ENCODE assay signal across 8 cellular contexts in genomic region chr9:4666042-4666699, GRCh38. TPM values are rescaled to one million over a fixed set of nuclear protein-coding genes. Genes with fewer than 3 reads are reported as not detected.
DNase-seq lines count a peak whose midpoint lies in the region; ATAC-seq lines count a peak whose summit lies in the region.

Gene SPATA6L, minus strand, starts transcription at chr9:4666480. Its CDS starts 230 bp downstream, at chr9:4666250.

- ATAC-seq in esophagus mucosa (peak; percentile 47), GM19467 (IDR thresholded peaks at IDR 0.05; ENCODE audit: unreplicated experiment) (no peak)

- H3K4me1 ChIP-seq in mononuclear cell (ENCODE audit: insufficient read depth, low read length) = peaks cover 48% of the 10 kb centered on the region
- H3K4me1 ChIP-seq in stomach smooth muscle (ENCODE audit: control insufficient read depth, insufficient read depth, low read length) = peaks cover 16% of the 10 kb centered on the region

- H3K9me3 ChIP-seq in mononuclear cell (ENCODE audit: low read depth, low read length) = no peaks in the 10 kb centered on the region
- no peaks in the 10 kb centered on the region for H3K9me3 ChIP-seq in stomach smooth muscle (ENCODE audit: control insufficient read depth in 2 of 2, low read length in 2 of 2)

- H3K9ac ChIP-seq in stomach smooth muscle (ENCODE audit: low read length in 2 of 2) = peak within 1 kb of the TSS; percentile 64 to 68

- DNase-seq in CD1c-positive myeloid dendritic cell (ENCODE audit: extremely low spot score) (peak; percentile 66), H7 (peak; percentile 64), NCI-H748 treated with DMSO at 0.1 percent for 48 hours (lab: John Stamatoyannopoulos, UW) (peak; percentile 61)
- DNase-seq in activated T-cell treated with anti-CD3 and anti-CD28 coated beads, Interleukin-2, amount 50 U/mL, for 48 hours = peak; percentile 51 to 57

- H3K27ac ChIP-seq in stomach smooth muscle (ENCODE audit: low read length) = no peak within 1 kb of the TSS

- peak within 1 kb of the TSS; percentile 50 for H3K4me3 ChIP-seq in H7 (ENCODE audit: insufficient read depth, low read depth, low read length)
- H3K4me3 ChIP-seq in mononuclear cell (ENCODE audit: low read length) = peak within 1 kb of the TSS; percentile 28
- peak within 1 kb of the TSS; percentile 72 to 78 for H3K4me3 ChIP-seq in stomach smooth muscle (ENCODE audit: low read length in 2 of 2)

- H3K27me3 ChIP-seq in H7 (ENCODE audit: control insufficient read depth, insufficient read depth, low read length) (peaks cover 5% of the 10 kb centered on the region), mononuclear cell (ENCODE audit: insufficient read depth, low read length) (peaks cover 18% of the 10 kb centered on the region), stomach smooth muscle (ENCODE audit: control insufficient read depth in 1 of 2, insufficient read depth in 2 of 2, low read length in 2 of 2) (no peaks in the 10 kb centered on the region)

- H3K36me3 ChIP-seq in H7 (replicated peaks; ENCODE audit: control insufficient read depth, insufficient read depth, low read length) (no peaks in the 10 kb centered on the region), stomach smooth muscle (ENCODE audit: control insufficient read depth in 2 of 2, insufficient read depth in 2 of 2, low read length in 2 of 2) (no peaks in the 10 kb centered on the region)

RNA-seq across cellular contexts. Expression of gene SPATA6L, which starts in this region (rescaled TPM):
- total RNA-seq in H7 (2014; rRNA removed; shearing (Covaris generic)) = 0.48 TPM in 1 of 2 replicates, not detected in the other
- total RNA-seq in esophagus mucosa = 3.1 TPM
- total RNA-seq in mononuclear cell = 1.8 TPM

Comparison
In these comparisons a context has a peak if more than half of its experiments do, and no peak if none do; other contexts are left out.
1. Peak in DNase-seq and H3K4me3 ChIP-seq in H7; RNA of the gene not detected or under 1 TPM.